1 cellular context compared by ENCODE assay signal in the genomic region with DNA sequence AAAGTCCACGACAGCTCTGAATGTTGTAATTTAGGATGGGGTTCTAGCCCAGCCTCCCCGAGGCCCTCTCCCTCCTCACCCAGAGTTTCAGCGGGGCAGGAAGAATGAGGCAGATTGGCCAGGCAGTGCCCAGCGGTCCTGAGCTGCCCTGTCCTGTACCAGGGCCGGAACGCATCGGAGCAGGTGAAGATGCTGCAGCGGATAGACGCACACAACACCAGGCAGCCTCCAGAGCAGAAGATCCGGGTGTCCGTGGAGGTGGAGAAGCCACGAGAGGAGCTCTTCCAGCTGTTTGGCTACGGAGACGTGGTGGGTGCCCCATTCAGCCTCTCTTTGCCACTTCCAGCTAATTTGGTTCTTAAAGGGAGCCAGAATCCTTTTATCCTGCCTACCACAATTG.
TF ChIP-seq lines count a peak whose summit lies in the region.

No MANE protein-coding gene starts in this region.

TF ChIP-seq in HepG2, 621 proteins besides CTCF, POLR2A, EP300 and RAD21:
- TF ChIP-seq AGO2 (optimal IDR thresholded peaks at IDR 0.05; ENCODE audit: low read depth, low read length) (peak; percentile 43), ZNF850 (CRISPR knock-in tag; conservative IDR thresholded peaks at IDR 0.05) (no peak), TAF1 (CRISPR knock-in tag; IDR thresholded peaks at IDR 0.05) (no peak), GATAD1 (CRISPR knock-in tag; IDR thresholded peaks at IDR 0.05) (no peak), ZNF598 (CRISPR knock-in tag; IDR thresholded peaks at IDR 0.05; ENCODE audit: borderline replicate concordance) (no peak), ZNF34 (CRISPR knock-in tag; IDR thresholded peaks at IDR 0.05; ENCODE audit: borderline replicate concordance) (no peak), ATF1 (CRISPR knock-in tag; IDR thresholded peaks at IDR 0.05) (no peak), ZNF572 (CRISPR knock-in tag; IDR thresholded peaks at IDR 0.05) (0 out of 2 replicates have a peak, but pooled peaks have one; percentile 18), NKX3-1 (CRISPR knock-in tag; IDR thresholded peaks at IDR 0.05) (no peak), GTF3A (CRISPR knock-in tag; conservative IDR thresholded peaks at IDR 0.05) (no peak), LCORL (IDR thresholded peaks at IDR 0.05) (no peak), LCORL (CRISPR knock-in tag; IDR thresholded peaks at IDR 0.05) (no peak), ZNF260 (CRISPR knock-in tag; IDR thresholded peaks at IDR 0.05; ENCODE audit: borderline replicate concordance, low read depth) (no peak), ZSCAN9 (CRISPR knock-in tag; IDR thresholded peaks at IDR 0.05; ENCODE audit: borderline replicate concordance) (no peak), SRSF1 (optimal IDR thresholded peaks at IDR 0.05; ENCODE audit: low read depth, low read length) (no peak), MTF2 (CRISPR knock-in tag; IDR thresholded peaks at IDR 0.05; ENCODE audit: borderline replicate concordance) (no peak)
- TF ChIP-seq, protein P1, sequence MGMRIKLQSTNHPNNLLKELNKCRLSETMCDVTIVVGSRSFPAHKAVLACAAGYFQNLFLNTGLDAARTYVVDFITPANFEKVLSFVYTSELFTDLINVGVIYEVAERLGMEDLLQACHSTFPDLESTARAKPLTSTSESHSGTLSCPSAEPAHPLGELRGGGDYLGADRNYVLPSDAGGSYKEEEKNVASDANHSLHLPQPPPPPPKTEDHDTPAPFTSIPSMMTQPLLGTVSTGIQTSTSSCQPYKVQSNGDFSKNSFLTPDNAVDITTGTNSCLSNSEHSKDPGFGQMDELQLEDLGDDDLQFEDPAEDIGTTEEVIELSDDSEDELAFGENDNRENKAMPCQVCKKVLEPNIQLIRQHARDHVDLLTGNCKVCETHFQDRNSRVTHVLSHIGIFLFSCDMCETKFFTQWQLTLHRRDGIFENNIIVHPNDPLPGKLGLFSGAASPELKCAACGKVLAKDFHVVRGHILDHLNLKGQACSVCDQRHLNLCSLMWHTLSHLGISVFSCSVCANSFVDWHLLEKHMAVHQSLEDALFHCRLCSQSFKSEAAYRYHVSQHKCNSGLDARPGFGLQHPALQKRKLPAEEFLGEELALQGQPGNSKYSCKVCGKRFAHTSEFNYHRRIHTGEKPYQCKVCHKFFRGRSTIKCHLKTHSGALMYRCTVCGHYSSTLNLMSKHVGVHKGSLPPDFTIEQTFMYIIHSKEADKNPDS (CRISPR knock-in tag; IDR thresholded peaks at IDR 0.05): no peak
- TF ChIP-seq, protein P2, sequence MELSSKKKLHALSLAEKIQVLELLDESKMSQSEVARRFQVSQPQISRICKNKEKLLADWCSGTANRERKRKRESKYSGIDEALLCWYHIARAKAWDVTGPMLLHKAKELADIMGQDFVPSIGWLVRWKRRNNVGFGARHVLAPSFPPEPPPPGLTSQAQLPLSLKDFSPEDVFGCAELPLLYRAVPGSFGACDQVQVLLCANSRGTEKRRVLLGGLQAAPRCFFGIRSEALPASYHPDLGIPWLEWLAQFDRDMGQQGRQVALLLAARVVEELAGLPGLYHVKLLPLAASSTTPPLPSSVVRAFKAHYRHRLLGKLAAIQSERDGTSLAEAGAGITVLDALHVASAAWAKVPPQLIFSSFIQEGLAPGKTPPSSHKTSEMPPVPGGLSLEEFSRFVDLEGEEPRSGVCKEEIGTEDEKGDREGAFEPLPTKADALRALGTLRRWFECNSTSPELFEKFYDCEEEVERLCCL (CRISPR knock-in tag; IDR thresholded peaks at IDR 0.05; ENCODE audit: borderline replicate concordance): no peak
- TF ChIP-seq, protein P3, sequence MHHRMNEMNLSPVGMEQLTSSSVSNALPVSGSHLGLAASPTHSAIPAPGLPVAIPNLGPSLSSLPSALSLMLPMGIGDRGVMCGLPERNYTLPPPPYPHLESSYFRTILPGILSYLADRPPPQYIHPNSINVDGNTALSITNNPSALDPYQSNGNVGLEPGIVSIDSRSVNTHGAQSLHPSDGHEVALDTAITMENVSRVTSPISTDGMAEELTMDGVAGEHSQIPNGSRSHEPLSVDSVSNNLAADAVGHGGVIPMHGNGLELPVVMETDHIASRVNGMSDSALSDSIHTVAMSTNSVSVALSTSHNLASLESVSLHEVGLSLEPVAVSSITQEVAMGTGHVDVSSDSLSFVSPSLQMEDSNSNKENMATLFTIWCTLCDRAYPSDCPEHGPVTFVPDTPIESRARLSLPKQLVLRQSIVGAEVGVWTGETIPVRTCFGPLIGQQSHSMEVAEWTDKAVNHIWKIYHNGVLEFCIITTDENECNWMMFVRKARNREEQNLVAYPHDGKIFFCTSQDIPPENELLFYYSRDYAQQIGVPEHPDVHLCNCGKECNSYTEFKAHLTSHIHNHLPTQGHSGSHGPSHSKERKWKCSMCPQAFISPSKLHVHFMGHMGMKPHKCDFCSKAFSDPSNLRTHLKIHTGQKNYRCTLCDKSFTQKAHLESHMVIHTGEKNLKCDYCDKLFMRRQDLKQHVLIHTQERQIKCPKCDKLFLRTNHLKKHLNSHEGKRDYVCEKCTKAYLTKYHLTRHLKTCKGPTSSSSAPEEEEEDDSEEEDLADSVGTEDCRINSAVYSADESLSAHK (CRISPR knock-in tag; IDR thresholded peaks at IDR 0.05; ENCODE audit: borderline replicate concordance): no peak
- TF ChIP-seq, protein P4, sequence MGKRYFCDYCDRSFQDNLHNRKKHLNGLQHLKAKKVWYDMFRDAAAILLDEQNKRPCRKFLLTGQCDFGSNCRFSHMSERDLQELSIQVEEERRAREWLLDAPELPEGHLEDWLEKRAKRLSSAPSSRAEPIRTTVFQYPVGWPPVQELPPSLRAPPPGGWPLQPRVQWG (CRISPR knock-in tag; IDR thresholded peaks at IDR 0.05; ENCODE audit: borderline replicate concordance, low read depth): no peak
- TF ChIP-seq, protein P5, sequence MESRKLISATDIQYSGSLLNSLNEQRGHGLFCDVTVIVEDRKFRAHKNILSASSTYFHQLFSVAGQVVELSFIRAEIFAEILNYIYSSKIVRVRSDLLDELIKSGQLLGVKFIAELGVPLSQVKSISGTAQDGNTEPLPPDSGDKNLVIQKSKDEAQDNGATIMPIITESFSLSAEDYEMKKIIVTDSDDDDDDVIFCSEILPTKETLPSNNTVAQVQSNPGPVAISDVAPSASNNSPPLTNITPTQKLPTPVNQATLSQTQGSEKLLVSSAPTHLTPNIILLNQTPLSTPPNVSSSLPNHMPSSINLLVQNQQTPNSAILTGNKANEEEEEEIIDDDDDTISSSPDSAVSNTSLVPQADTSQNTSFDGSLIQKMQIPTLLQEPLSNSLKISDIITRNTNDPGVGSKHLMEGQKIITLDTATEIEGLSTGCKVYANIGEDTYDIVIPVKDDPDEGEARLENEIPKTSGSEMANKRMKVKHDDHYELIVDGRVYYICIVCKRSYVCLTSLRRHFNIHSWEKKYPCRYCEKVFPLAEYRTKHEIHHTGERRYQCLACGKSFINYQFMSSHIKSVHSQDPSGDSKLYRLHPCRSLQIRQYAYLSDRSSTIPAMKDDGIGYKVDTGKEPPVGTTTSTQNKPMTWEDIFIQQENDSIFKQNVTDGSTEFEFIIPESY (CRISPR knock-in tag; IDR thresholded peaks at IDR 0.05): no peak
- TF ChIP-seq, protein P6, sequence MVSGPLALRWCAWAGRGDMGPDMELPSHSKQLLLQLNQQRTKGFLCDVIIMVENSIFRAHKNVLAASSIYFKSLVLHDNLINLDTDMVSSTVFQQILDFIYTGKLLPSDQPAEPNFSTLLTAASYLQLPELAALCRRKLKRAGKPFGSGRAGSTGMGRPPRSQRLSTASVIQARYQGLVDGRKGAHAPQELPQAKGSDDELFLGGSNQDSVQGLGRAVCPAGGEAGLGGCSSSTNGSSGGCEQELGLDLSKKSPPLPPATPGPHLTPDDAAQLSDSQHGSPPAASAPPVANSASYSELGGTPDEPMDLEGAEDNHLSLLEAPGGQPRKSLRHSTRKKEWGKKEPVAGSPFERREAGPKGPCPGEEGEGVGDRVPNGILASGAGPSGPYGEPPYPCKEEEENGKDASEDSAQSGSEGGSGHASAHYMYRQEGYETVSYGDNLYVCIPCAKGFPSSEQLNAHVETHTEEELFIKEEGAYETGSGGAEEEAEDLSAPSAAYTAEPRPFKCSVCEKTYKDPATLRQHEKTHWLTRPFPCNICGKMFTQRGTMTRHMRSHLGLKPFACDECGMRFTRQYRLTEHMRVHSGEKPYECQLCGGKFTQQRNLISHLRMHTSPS (CRISPR knock-in tag; IDR thresholded peaks at IDR 0.05; ENCODE audit: low read depth): 0 out of 2 replicates have a peak, but pooled peaks have one; percentile 10
- TF ChIP-seq, protein P7, sequence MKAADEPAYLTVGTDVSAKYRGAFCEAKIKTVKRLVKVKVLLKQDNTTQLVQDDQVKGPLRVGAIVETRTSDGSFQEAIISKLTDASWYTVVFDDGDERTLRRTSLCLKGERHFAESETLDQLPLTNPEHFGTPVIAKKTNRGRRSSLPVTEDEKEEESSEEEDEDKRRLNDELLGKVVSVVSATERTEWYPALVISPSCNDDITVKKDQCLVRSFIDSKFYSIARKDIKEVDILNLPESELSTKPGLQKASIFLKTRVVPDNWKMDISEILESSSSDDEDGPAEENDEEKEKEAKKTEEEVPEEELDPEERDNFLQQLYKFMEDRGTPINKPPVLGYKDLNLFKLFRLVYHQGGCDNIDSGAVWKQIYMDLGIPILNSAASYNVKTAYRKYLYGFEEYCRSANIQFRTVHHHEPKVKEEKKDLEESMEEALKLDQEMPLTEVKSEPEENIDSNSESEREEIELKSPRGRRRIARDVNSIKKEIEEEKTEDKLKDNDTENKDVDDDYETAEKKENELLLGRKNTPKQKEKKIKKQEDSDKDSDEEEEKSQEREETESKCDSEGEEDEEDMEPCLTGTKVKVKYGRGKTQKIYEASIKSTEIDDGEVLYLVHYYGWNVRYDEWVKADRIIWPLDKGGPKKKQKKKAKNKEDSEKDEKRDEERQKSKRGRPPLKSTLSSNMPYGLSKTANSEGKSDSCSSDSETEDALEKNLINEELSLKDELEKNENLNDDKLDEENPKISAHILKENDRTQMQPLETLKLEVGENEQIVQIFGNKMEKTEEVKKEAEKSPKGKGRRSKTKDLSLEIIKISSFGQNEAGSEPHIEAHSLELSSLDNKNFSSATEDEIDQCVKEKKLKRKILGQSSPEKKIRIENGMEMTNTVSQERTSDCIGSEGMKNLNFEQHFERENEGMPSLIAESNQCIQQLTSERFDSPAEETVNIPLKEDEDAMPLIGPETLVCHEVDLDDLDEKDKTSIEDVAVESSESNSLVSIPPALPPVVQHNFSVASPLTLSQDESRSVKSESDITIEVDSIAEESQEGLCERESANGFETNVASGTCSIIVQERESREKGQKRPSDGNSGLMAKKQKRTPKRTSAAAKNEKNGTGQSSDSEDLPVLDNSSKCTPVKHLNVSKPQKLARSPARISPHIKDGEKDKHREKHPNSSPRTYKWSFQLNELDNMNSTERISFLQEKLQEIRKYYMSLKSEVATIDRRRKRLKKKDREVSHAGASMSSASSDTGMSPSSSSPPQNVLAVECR (CRISPR knock-in tag; IDR thresholded peaks at IDR 0.05; ENCODE audit: borderline replicate concordance): 0 out of 2 replicates have a peak, but pooled peaks have one; percentile 4
- TF ChIP-seq, protein P8, sequence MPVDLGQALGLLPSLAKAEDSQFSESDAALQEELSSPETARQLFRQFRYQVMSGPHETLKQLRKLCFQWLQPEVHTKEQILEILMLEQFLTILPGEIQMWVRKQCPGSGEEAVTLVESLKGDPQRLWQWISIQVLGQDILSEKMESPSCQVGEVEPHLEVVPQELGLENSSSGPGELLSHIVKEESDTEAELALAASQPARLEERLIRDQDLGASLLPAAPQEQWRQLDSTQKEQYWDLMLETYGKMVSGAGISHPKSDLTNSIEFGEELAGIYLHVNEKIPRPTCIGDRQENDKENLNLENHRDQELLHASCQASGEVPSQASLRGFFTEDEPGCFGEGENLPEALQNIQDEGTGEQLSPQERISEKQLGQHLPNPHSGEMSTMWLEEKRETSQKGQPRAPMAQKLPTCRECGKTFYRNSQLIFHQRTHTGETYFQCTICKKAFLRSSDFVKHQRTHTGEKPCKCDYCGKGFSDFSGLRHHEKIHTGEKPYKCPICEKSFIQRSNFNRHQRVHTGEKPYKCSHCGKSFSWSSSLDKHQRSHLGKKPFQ (CRISPR knock-in tag; IDR thresholded peaks at IDR 0.05; ENCODE audit: insufficient replicate concordance): no peak
- TF ChIP-seq, protein P9, sequence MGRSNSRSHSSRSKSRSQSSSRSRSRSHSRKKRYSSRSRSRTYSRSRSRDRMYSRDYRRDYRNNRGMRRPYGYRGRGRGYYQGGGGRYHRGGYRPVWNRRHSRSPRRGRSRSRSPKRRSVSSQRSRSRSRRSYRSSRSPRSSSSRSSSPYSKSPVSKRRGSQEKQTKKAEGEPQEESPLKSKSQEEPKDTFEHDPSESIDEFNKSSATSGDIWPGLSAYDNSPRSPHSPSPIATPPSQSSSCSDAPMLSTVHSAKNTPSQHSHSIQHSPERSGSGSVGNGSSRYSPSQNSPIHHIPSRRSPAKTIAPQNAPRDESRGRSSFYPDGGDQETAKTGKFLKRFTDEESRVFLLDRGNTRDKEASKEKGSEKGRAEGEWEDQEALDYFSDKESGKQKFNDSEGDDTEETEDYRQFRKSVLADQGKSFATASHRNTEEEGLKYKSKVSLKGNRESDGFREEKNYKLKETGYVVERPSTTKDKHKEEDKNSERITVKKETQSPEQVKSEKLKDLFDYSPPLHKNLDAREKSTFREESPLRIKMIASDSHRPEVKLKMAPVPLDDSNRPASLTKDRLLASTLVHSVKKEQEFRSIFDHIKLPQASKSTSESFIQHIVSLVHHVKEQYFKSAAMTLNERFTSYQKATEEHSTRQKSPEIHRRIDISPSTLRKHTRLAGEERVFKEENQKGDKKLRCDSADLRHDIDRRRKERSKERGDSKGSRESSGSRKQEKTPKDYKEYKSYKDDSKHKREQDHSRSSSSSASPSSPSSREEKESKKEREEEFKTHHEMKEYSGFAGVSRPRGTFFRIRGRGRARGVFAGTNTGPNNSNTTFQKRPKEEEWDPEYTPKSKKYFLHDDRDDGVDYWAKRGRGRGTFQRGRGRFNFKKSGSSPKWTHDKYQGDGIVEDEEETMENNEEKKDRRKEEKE (IDR thresholded peaks at IDR 0.05): no peak
- TF ChIP-seq, protein P10, sequence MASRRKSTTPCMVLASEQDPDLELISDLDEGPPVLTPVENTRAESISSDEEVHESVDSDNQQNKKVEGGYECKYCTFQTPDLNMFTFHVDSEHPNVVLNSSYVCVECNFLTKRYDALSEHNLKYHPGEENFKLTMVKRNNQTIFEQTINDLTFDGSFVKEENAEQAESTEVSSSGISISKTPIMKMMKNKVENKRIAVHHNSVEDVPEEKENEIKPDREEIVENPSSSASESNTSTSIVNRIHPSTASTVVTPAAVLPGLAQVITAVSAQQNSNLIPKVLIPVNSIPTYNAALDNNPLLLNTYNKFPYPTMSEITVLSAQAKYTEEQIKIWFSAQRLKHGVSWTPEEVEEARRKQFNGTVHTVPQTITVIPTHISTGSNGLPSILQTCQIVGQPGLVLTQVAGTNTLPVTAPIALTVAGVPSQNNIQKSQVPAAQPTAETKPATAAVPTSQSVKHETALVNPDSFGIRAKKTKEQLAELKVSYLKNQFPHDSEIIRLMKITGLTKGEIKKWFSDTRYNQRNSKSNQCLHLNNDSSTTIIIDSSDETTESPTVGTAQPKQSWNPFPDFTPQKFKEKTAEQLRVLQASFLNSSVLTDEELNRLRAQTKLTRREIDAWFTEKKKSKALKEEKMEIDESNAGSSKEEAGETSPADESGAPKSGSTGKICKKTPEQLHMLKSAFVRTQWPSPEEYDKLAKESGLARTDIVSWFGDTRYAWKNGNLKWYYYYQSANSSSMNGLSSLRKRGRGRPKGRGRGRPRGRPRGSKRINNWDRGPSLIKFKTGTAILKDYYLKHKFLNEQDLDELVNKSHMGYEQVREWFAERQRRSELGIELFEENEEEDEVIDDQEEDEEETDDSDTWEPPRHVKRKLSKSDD (CRISPR knock-in tag; IDR thresholded peaks at IDR 0.05; ENCODE audit: low read depth): no peak
